Comparison of ENCODE assay signal across 9 cellular contexts in genomic region chr9:128552744-128553221, GRCh38. TPM values are rescaled to one million over a fixed set of nuclear protein-coding genes. Genes with fewer than 3 reads are reported as not detected.
A peak's percentile ranks its signal among the peaks of the same experiment; 100 is the strongest.
DNase-seq lines count a peak whose midpoint lies in the region; ATAC-seq, FAIRE-seq and TF ChIP-seq lines count a peak whose summit lies in the region.
"Had no signal": no experiment of that assay in that cellular context is flagged by ENCODE, and none has a peak within 500 bp of the region (broad histone marks: within the 10 kb centered on the region; RNA-seq: fewer than 3 reads in every experiment).

No MANE protein-coding gene starts in this region.

- no peaks in the 10 kb centered on the region for H3K9me3 Mint-ChIP-seq in MCF 10A (ENCODE audit: unreplicated experiment)
- H3K9me3 Mint-ChIP-seq: T-helper 1 cell treated with Interleukin-12 subunit alpha and Interleukin-12 subunit beta and Interleukin-4 antibody, amounts not matched to agents 30 μg/mL and 1 μg/mL, for 36 hours had no signal

- CTCF ChIA-PET in MCF 10A (lab: Yijun Ruan, JAX) = no interaction called here

- H3K27ac Mint-ChIP-seq in MCF 10A (ENCODE audit: low read depth, unreplicated experiment) = no peak overlapping the region

- TF ChIP-seq CTCF in MCF 10A (IDR thresholded peaks at IDR 0.05; ENCODE audit: unreplicated experiment) = no peak
- TF ChIP-seq CTCF in kidney epithelial cell (IDR thresholded peaks at IDR 0.05; ENCODE audit: insufficient read depth, low read length, poor library complexity, severe bottlenecking) = no peak

- ATAC-seq in GM18870 (IDR thresholded peaks at IDR 0.05; ENCODE audit: unreplicated experiment) (peak; percentile 29), HG03135 (IDR thresholded peaks at IDR 0.05; ENCODE audit: unreplicated experiment) (peak; percentile 25)

- no peaks in the 10 kb centered on the region for H3K27me3 Mint-ChIP-seq in MCF 10A (ENCODE audit: insufficient read depth, unreplicated experiment)

- peaks cover 8% of the 10 kb centered on the region for H3K36me3 Mint-ChIP-seq in MCF 10A (ENCODE audit: insufficient read depth, unreplicated experiment)

- H3K27me3 ChIP-seq in BLaER1 (no peaks in the 10 kb centered on the region), kidney epithelial cell (ENCODE audit: control insufficient read depth, insufficient read depth, low read length) (no peaks in the 10 kb centered on the region)

- peak overlapping the region; percentile 91 for H3K4me2 ChIP-seq in BLaER1

- FAIRE-seq in RCC 7860 (lab: Jason Lieb, UNC) = no peak

- peaks cover 20% of the 10 kb centered on the region for H3K4me1 Mint-ChIP-seq in MCF 10A (ENCODE audit: insufficient read depth, unreplicated experiment)

- H3K9ac ChIP-seq in BLaER1 = peak overlapping the region; percentile 94

- H3K36me3 ChIP-seq in BLaER1 (no peaks in the 10 kb centered on the region), kidney epithelial cell (ENCODE audit: control insufficient read depth, insufficient read depth, low read length) (no peaks in the 10 kb centered on the region)

- no TSS peak for BruUV-seq in MCF 10A (replicated peaks; lab: Mats Ljungman, UMichigan)

- intact Hi-C loops in MCF 10A (cut with micrococcal nuclease) = loop anchor here (5.0 to 10.0 kb wide), 2 partner anchors 95 to 1072 kb away; partner anchors contain the start of genes C9orf50, NTMT1 and ODF2

- POLR2A ChIA-PET in MCF 10A (lab: Yijun Ruan, JAX) = interaction anchor here (0.6 to 7.6 kb wide), 31 partner anchors 9 to 481 kb away, joined by 3 to 85 read pairs (median 5); partner anchors contain the start of genes DYNC2I2, ENDOG, GLE1 and ODF2

- peak; percentile 30 for DNase-seq in RCC 7860 (ENCODE audit: low spot score)
- DNase-seq in MCF 10A (ENCODE audit: unreplicated experiment) = peak; percentile 41
- DNase-seq in kidney epithelial cell (ENCODE audit: low read depth) = no peak
- peak; percentile 34 to 42 for DNase-seq in stimulated activated CD4-positive, alpha-beta T cell treated with anti-CD3 and anti-CD28 coated beads, Interleukin-15, amount 100 ng/mL, for 1 hour (ENCODE audit: low read depth in 1 of 2, low spot score in 1 of 2)
- DNase-seq in GF-D8 (lab: John Stamatoyannopoulos, UW) = no peak

- peaks cover 64% of the 10 kb centered on the region for H3K4me1 ChIP-seq in BLaER1

- H3K4me3 Mint-ChIP-seq in MCF 10A (ENCODE audit: unreplicated experiment) = no peak overlapping the region

- peaks cover 51% of the 10 kb centered on the region for H4K20me1 ChIP-seq in BLaER1

- H3K27ac ChIP-seq in BLaER1 = peak overlapping the region; percentile 90

- H3K4me3 ChIP-seq in BLaER1 (peak overlapping the region; percentile 98), kidney epithelial cell (ENCODE audit: low read depth, low read length) (peak overlapping the region; percentile 92)

- no peaks in the 10 kb centered on the region for H3K9me3 ChIP-seq in BLaER1

RNA-seq across cellular contexts. Expression of gene SPTAN1, which starts 0.4 kb away (rescaled TPM):
- total RNA-seq in MCF 10A (2022) = 254 and 280 TPM in 2 replicates
- 213 and 279 TPM in 2 replicates for total RNA-seq in kidney epithelial cell

RNA-seq across cellular contexts. Expression of gene GLE1, which starts 48.3 kb away (rescaled TPM):
- total RNA-seq in MCF 10A (2022) = 34.1 TPM in 2 replicates
- total RNA-seq in kidney epithelial cell = 30.3 and 31.7 TPM in 2 replicates

Comparison
In these comparisons a context has a peak if more than half of its experiments do, and no peak if none do; other contexts are left out.
1. DNase-seq: peak in RCC 7860 (single experiment), MCF 10A (single experiment) and stimulated activated CD4-positive, alpha-beta T cell treated with anti-CD3 and anti-CD28 coated beads, Interleukin-15, amount 100 ng/mL, for 1 hour (2 of 2); none in kidney epithelial cell (single experiment) and GF-D8 (single experiment).